1 cellular context compared by ENCODE assay signal in genomic region chr1:155599828-155600572, GRCh38.
TF ChIP-seq lines count a peak whose summit lies in the region.
"Not testable (repeated sequence)": the region's sequence is repeated elsewhere in the genome, so short reads cannot be mapped to it uniquely, and the experiment has no call there.

No MANE protein-coding gene starts in this region.

TF ChIP-seq in K562, 482 proteins besides CTCF, POLR2A, EP300 and RAD21 (continues in another document):
- TF ChIP-seq NR2C1 (IDR thresholded peaks at IDR 0.05); ATF3 (CRISPR knock-in tag; conservative IDR thresholded peaks at IDR 0.05): not testable (repeated sequence)
- peak; percentile 61 for TF ChIP-seq NR2C1 (tag; IDR thresholded peaks at IDR 0.05)
- TF ChIP-seq DMBX1 (CRISPR knock-in tag; IDR thresholded peaks at IDR 0.05; ENCODE audit: borderline replicate concordance): peak; percentile 60; the same call in 1 of the 2 replicates
- TF ChIP-seq CREB3 (tag; conservative IDR thresholded peaks at IDR 0.05; ENCODE audit: low read depth): peak; percentile 65; the same call in 1 of the 2 replicates
- TF ChIP-seq ATF3 (IDR thresholded peaks at IDR 0.05): 0 out of 2 replicates have a peak, but pooled peaks have one; percentile 12
- 0 out of 2 replicates have a peak, but pooled peaks have one; percentile 16 for TF ChIP-seq SOX6 (IDR thresholded peaks at IDR 0.05)
- peak; percentile 30 for TF ChIP-seq PRDM10 (IDR thresholded peaks at IDR 0.05; ENCODE audit: partially characterized antibody)
- peak; percentile 45 for TF ChIP-seq C11orf30 (IDR thresholded peaks at IDR 0.05; ENCODE audit: low read depth)
- TF ChIP-seq, protein P1, sequence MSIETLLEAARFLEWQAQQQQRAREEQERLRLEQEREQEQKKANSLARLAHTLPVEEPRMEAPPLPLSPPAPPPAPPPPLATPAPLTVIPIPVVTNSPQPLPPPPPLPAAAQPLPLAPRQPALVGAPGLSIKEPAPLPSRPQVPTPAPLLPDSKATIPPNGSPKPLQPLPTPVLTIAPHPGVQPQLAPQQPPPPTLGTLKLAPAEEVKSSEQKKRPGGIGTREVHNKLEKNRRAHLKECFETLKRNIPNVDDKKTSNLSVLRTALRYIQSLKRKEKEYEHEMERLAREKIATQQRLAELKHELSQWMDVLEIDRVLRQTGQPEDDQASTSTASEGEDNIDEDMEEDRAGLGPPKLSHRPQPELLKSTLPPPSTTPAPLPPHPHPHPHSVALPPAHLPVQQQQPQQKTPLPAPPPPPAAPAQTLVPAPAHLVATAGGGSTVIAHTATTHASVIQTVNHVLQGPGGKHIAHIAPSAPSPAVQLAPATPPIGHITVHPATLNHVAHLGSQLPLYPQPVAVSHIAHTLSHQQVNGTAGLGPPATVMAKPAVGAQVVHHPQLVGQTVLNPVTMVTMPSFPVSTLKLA (conservative IDR thresholded peaks at IDR 0.05): peak; percentile 51 to 56; a peak in 2 of 4 replicates
- TF ChIP-seq TCF3 (CRISPR knock-in tag; IDR thresholded peaks at IDR 0.05): peak; percentile 52
- TF ChIP-seq DPF2 (IDR thresholded peaks at IDR 0.05): peak; percentile 45; the same call in 1 of the 2 replicates
- 0 out of 2 replicates have a peak, but pooled peaks have one; percentile 48 for TF ChIP-seq SMAD4 (CRISPR knock-in tag; conservative IDR thresholded peaks at IDR 0.05)
- peak; percentile 41; the same call in 1 of the 2 replicates for TF ChIP-seq L3MBTL2 (IDR thresholded peaks at IDR 0.05)
- peak; percentile 51; the same call in 1 of the 2 replicates for TF ChIP-seq NCOR1 (IDR thresholded peaks at IDR 0.05)
- peak; percentile 33; the same call in 1 of the 2 replicates for TF ChIP-seq ZNF583 (CRISPR knock-in tag; IDR thresholded peaks at IDR 0.05)
- 0 out of 4 replicates have a peak, but pooled peaks of 1 of the 2 experiments have one; percentile 8 for TF ChIP-seq TEAD1 (CRISPR knock-in tag; IDR thresholded peaks at IDR 0.05)
- peak; percentile 65; the same call in 1 of the 2 replicates for TF ChIP-seq IRF9 (tag; IDR thresholded peaks at IDR 0.05)
- peak; percentile 31; the same call in 1 of the 2 replicates for TF ChIP-seq CXXC5 (CRISPR knock-in tag; IDR thresholded peaks at IDR 0.05)
- peak; percentile 44; the same call in 1 of the 2 replicates for TF ChIP-seq PTTG1 (tag; IDR thresholded peaks at IDR 0.05; ENCODE audit: low read depth)
- TF ChIP-seq ZNF592 (IDR thresholded peaks at IDR 0.05): peak; percentile 96
- TF ChIP-seq MEF2D (tag; conservative IDR thresholded peaks at IDR 0.05; ENCODE audit: low read depth): peak; percentile 43; the same call in 1 of the 2 replicates
- peak; percentile 64 for TF ChIP-seq ZNF316 (IDR thresholded peaks at IDR 0.05)
- TF ChIP-seq, protein P2, sequence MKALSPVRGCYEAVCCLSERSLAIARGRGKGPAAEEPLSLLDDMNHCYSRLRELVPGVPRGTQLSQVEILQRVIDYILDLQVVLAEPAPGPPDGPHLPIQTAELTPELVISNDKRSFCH (CRISPR knock-in tag; IDR thresholded peaks at IDR 0.05): 0 out of 2 replicates have a peak, but pooled peaks have one; percentile 13
- TF ChIP-seq, protein P2 (tag; IDR thresholded peaks at IDR 0.05): peak; percentile 77; the same call in 1 of the 2 replicates
- TF ChIP-seq CBFA2T3 (IDR thresholded peaks at IDR 0.05): peak; percentile 82
- TF ChIP-seq DDX20 (tag; IDR thresholded peaks at IDR 0.05; ENCODE audit: low read depth): peak; percentile 65
- TF ChIP-seq ZNF444 (CRISPR knock-in tag; IDR thresholded peaks at IDR 0.05): 0 out of 2 replicates have a peak, but pooled peaks have one; percentile 13
- TF ChIP-seq KDM1A (IDR thresholded peaks at IDR 0.05): peak; percentile 48 to 61; a peak in 2 of 4 replicates
- TF ChIP-seq, protein P3, sequence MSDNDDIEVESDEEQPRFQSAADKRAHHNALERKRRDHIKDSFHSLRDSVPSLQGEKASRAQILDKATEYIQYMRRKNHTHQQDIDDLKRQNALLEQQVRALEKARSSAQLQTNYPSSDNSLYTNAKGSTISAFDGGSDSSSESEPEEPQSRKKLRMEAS (CRISPR knock-in tag; IDR thresholded peaks at IDR 0.05): peak; percentile 56; the same call in 1 of the 2 replicates
- peak; percentile 30; the same call in 1 of the 2 replicates for TF ChIP-seq ZNF311 (CRISPR knock-in tag; IDR thresholded peaks at IDR 0.05)
